16 cellular contexts compared by ENCODE assay signal in genomic region chr2:236939271-236939670, GRCh38.
"Had no signal": no experiment of that assay in that cellular context is flagged by ENCODE, and none has a peak within 500 bp of the region (broad histone marks: within the 10 kb centered on the region; RNA-seq: fewer than 3 reads in every experiment).

No MANE protein-coding gene starts in this region.

- H3K4me3 Mint-ChIP-seq: central memory CD8-positive, alpha-beta T cell; mesothelial cell of epicardium; nephron had no signal

- H3K9me3 Mint-ChIP-seq: central memory CD8-positive, alpha-beta T cell; mesothelial cell of epicardium; nephron had no signal

- H3K4me3 ChIP-seq: gastrocnemius medialis, left ventricle myocardium inferior, psoas muscle, stomach, uterus had no signal

- H3K27me3 ChIP-seq: gastrocnemius medialis, uterus had no signal

- H3K27ac ChIP-seq: gastrocnemius medialis, left ventricle myocardium inferior, psoas muscle, stomach, uterus had no signal

- H3K36me3 ChIP-seq: gastrocnemius medialis, left ventricle myocardium inferior, stomach, uterus had no signal

- ATAC-seq: esophagus mucosa, gastrocnemius medialis, sciatic nerve had no signal

- DNase-seq: effector memory CD4-positive, alpha-beta T cell; gastrocnemius medialis; left ventricle myocardium inferior; psoas muscle; stimulated activated CD4-positive, alpha-beta T cell treated with anti-CD3 and anti-CD28 coated beads, Interleukin-2, amount 100 ng/mL, for 24 hours; stimulated activated CD4-positive, alpha-beta T cell treated with anti-CD3 and anti-CD28 coated beads, Interleukin-4, amount 100 ng/mL, for 4 hours; stimulated activated naive CD4-positive, alpha-beta T cell; stomach; uterus had no signal

- FAIRE-seq: endometrium, keratinocyte had no signal

- H3K4me1 Mint-ChIP-seq: central memory CD8-positive, alpha-beta T cell had no signal

- H3K36me3 Mint-ChIP-seq: mesothelial cell of epicardium had no signal
